In the genomic region with DNA sequence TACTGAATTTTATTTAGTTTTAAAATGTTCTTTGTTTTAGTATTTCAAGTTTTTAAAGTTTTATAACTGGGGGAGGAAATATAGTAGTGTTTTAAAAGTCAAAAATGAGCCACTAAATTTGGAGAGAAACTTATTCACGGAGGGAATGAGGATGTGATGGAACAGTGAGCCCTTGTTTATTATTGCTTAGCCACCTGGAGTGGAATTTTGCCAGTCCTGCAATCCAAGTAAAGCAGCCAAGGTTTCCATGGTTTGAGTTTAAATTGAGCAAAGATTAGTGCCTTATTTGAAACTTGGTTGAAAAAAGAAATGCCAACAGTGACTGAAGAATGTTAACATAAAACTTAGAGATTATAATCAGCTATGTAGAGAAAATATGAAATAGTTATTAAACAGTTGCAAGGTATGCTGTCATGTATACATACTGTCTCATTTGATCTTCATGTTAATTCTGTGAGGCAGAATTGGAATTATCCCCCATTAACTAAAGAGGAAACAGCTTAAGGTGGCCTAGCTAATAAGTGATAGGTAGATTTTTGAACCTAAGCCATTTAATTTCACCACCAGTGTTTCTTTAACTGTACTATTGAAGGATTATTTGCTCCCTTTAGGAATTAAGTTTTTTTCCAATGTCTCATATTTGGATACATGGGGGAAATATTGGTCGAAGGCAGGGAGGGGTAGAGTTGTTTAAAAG, we compare ENCODE assay signal across 16 cellular contexts. TPM values are rescaled to one million over a fixed set of nuclear protein-coding genes. Genes with fewer than 3 reads are reported as not detected.
A peak's percentile ranks its signal among the peaks of the same experiment; 100 is the strongest.
DNase-seq lines count a peak whose midpoint lies in the region; ATAC-seq and TF ChIP-seq lines count a peak whose summit lies in the region.
"Had no signal": no experiment of that assay in that cellular context is flagged by ENCODE, and none has a peak within 500 bp of the region (broad histone marks: within the 10 kb centered on the region; RNA-seq: fewer than 3 reads in every experiment).

No MANE protein-coding gene starts in this region.

- no peaks in the 10 kb centered on the region for H4K20me1 ChIP-seq in OCI-LY1 (ENCODE audit: insufficient read depth, low read length)

- ATAC-seq in thoracic aorta (ENCODE audit: insufficient number of reproducible peaks, low FRiP score, low read depth) (no peak), HG02973 (IDR thresholded peaks at IDR 0.05; ENCODE audit: unreplicated experiment) (no peak)
- ATAC-seq: activated naive CD8-positive, alpha-beta T cell treated with anti-CD3 and anti-CD28 coated beads, Interleukin-2, amount 50 U/mL, for 24 hours; activated T-cell treated with anti-CD3 and anti-CD28 coated beads, Interleukin-2, amount 50 U/mL, for 4 hours; T-helper 17 cell had no signal

- H3K9ac ChIP-seq in OCI-LY1 (ENCODE audit: low read length), result no peak overlapping the region

- 0 out of 2 replicates have a peak, but pooled peaks cover 4% of the 10 kb centered on the region for H3F3A ChIP-seq in OCI-LY1 (ENCODE audit: insufficient read depth, low read length)

- H3K4me1 ChIP-seq in OCI-LY1 (ENCODE audit: insufficient read depth, low read length, severe bottlenecking) (peaks cover 82% of the 10 kb centered on the region), muscle layer of duodenum (ENCODE audit: control insufficient read depth in 1 of 2, insufficient read depth in 2 of 2, low read length in 2 of 2) (peaks cover 5 to 19% of the 10 kb centered on the region in 2 donors), thoracic aorta (ENCODE audit: control insufficient read depth in 1 of 2, low read depth in 2 of 2) (peaks cover 26 to 39% of the 10 kb centered on the region in 2 donors)

- H3K36me3 ChIP-seq in OCI-LY1 (ENCODE audit: insufficient read depth, low read length) (peaks cover 76% of the 10 kb centered on the region), muscle layer of duodenum (ENCODE audit: control insufficient read depth in 1 of 2, insufficient read depth in 2 of 2, low read length in 2 of 2) (peaks cover 6 to 9% of the 10 kb centered on the region in 2 donors), thoracic aorta (peaks cover 1% of the 10 kb centered on the region)

- H3K79me2 ChIP-seq in OCI-LY1 (ENCODE audit: insufficient read depth, low read length), result peaks cover 84% of the 10 kb centered on the region

- no peak for TF ChIP-seq CTCF in OCI-LY1 (IDR thresholded peaks at IDR 0.05; ENCODE audit: low read length)
- no peak for TF ChIP-seq CTCF in thoracic aorta (IDR thresholded peaks at IDR 0.05)

- H3K4me3 ChIP-seq in OCI-LY1 (ENCODE audit: low read depth, low read length, poor library complexity, severe bottlenecking) (no peak overlapping the region), muscle layer of duodenum (ENCODE audit: low read depth in 1 of 2, low read length in 2 of 2) (no peak overlapping the region), thoracic aorta (no peak overlapping the region)
- H3K4me3 ChIP-seq: lung had no signal

- DNase-seq in caudate nucleus (lab: John Stamatoyannopoulos, UW) (no peak), thoracic aorta (ENCODE audit: low spot score) (no peak), SKM-1 treated with dmso at 0.1 percent for 144 hours (lab: John Stamatoyannopoulos, UW; ENCODE audit: unreplicated experiment) (no peak)
- DNase-seq in effector CD8-positive, alpha-beta T cell (lab: John Stamatoyannopoulos, UW), result no peak
- DNase-seq: activated CD4-positive, alpha-beta T cell treated with anti-CD3 and anti-CD28 coated beads for 4 hours; activated naive CD8-positive, alpha-beta T cell treated with anti-CD3 and anti-CD28 coated beads, Interleukin-2, amount 50 U/mL, for 24 hours; activated T-cell treated with anti-CD3 and anti-CD28 coated beads, Interleukin-2, amount 50 U/mL, for 4 hours; HFFc6; Kasumi-1; NCI-H1694; RPMI8226; T-helper 17 cell had no signal

- H3K27me3 ChIP-seq in OCI-LY1 (ENCODE audit: insufficient read depth, low read length), result no peaks in the 10 kb centered on the region
- no peaks in the 10 kb centered on the region for H3K27me3 ChIP-seq in muscle layer of duodenum (ENCODE audit: low read depth, low read length)
- no peaks in the 10 kb centered on the region for H3K27me3 ChIP-seq in thoracic aorta (replicated peaks; ENCODE audit: insufficient read depth)

- H3K9me3 ChIP-seq in OCI-LY1 (ENCODE audit: low read length) (no peaks in the 10 kb centered on the region), muscle layer of duodenum (ENCODE audit: control insufficient read depth in 1 of 2, low read length in 2 of 2) (no peaks in the 10 kb centered on the region), thoracic aorta (no peaks in the 10 kb centered on the region)

- no peak overlapping the region for H3K4me2 ChIP-seq in OCI-LY1 (ENCODE audit: low read length)

- no peaks in the 10 kb centered on the region for H3K9me2 ChIP-seq in OCI-LY1 (ENCODE audit: low read depth, low read length)

- no peak overlapping the region for H2AFZ ChIP-seq in OCI-LY1 (ENCODE audit: low read length)

- H3K27ac ChIP-seq in OCI-LY1 (ENCODE audit: low read depth, low read length, poor library complexity, severe bottlenecking) (peak overlapping the region; percentile 59), caudate nucleus (ENCODE audit: low read depth, low read length) (peak overlapping the region; percentile 46), muscle layer of duodenum (ENCODE audit: low read length) (peak overlapping the region; percentile 57), thoracic aorta (peak overlapping the region; percentile 7 to 74)

RNA-seq across cellular contexts. Expression of a gene that starts 36.4 kb away (rescaled TPM):
- total RNA-seq in thoracic aorta, result 10 to 100 TPM; 33.4 to 64.6 TPM
